34 cellular contexts compared by ENCODE assay signal in genomic region chr5:108702546-108702945, GRCh38. TPM values are rescaled to one million over a fixed set of nuclear protein-coding genes. Genes with fewer than 3 reads are reported as not detected.
DNase-seq lines count a peak whose midpoint lies in the region; ATAC-seq, FAIRE-seq and TF ChIP-seq lines count a peak whose summit lies in the region.
"Had no signal": no experiment of that assay in that cellular context is flagged by ENCODE, and none has a peak within 500 bp of the region (broad histone marks: within the 10 kb centered on the region; RNA-seq: fewer than 3 reads in every experiment).

No MANE protein-coding gene starts in this region.

- intact Hi-C loops in IMR-90 (cut with micrococcal nuclease) (no loop called here), K562 (cut with micrococcal nuclease) (no loop called here), cardiac septum (cut with DNase I) (no loop called here)

- BruUV-seq in IMR-90 (replicated peaks; lab: Mats Ljungman, UMichigan) (no TSS peak), K562 (replicated peaks; lab: Mats Ljungman, UMichigan) (no TSS peak)

- H2BK5ac ChIP-seq in IMR-90 (ENCODE audit: low read depth, low read length, poor library complexity, severe bottlenecking) = no peak overlapping the region

- no peak overlapping the region for H3K27ac ChIP-seq in IMR-90 (ENCODE audit: insufficient read depth, low read length)
- no peak overlapping the region for H3K27ac ChIP-seq in K562 (ENCODE audit: extremely low read depth, low read depth, low read length)
- H3K27ac ChIP-seq: 22Rv1; A549; BLaER1; BLaER1 treated with 17β-estradiol and CSF1 and Interleukin-3, amounts not matched to agents 10 nM and 100 nM; C4-2B had no signal

- TF ChIP-seq RAD21 in IMR-90 (IDR thresholded peaks at IDR 0.05; ENCODE audit: low read length) (no peak), K562 (CRISPR knock-in tag; conservative IDR thresholded peaks at IDR 0.05 in 1 of 2, IDR thresholded peaks at IDR 0.05 in 1 of 2) (no peak)

- H3K36me3 ChIP-seq in IMR-90 (ENCODE audit: control insufficient read depth, insufficient read depth, low read length) (no peaks in the 10 kb centered on the region), K562 (ENCODE audit: control insufficient read depth, insufficient read depth, low read length) (no peaks in the 10 kb centered on the region)
- H3K36me3 ChIP-seq: BE2C; BLaER1; BLaER1 treated with 17β-estradiol and CSF1 and Interleukin-3, amounts not matched to agents 10 nM and 100 nM had no signal

- no peaks in the 10 kb centered on the region for H3K27me3 ChIP-seq in IMR-90 (ENCODE audit: control insufficient read depth, insufficient read depth, low read length)
- H3K27me3 ChIP-seq in K562 (ENCODE audit: control insufficient read depth in 2 of 2, insufficient read depth in 2 of 2, low read length in 2 of 2) = no peaks in the 10 kb centered on the region
- H3K27me3 ChIP-seq: BE2C; BLaER1; BLaER1 treated with 17β-estradiol and CSF1 and Interleukin-3, amounts not matched to agents 10 nM and 100 nM had no signal

- no peak overlapping the region for H3K4ac ChIP-seq in IMR-90 (ENCODE audit: low read depth, low read length)

- no peak overlapping the region for H3K14ac ChIP-seq in IMR-90 (replicated peaks; ENCODE audit: low read depth, low read length)

- dilution Hi-C loops in IMR-90 (cut with HindIII; ENCODE audit: low sequenced_read_pairs, unreplicated experiment) = no loop called here

- no peak overlapping the region for H3K56ac ChIP-seq in IMR-90 (ENCODE audit: extremely low read depth, insufficient read depth, low read length)

- H4K20me1 ChIP-seq in IMR-90 (ENCODE audit: insufficient read depth, low read length) = no peaks in the 10 kb centered on the region
- no peaks in the 10 kb centered on the region for H4K20me1 ChIP-seq in K562 (replicated peaks; ENCODE audit: control insufficient read depth, insufficient read depth, low read length)
- H4K20me1 ChIP-seq: BLaER1; BLaER1 treated with 17β-estradiol and CSF1 and Interleukin-3, amounts not matched to agents 10 nM and 100 nM had no signal

- H3K9me3 ChIP-seq in IMR-90 (ENCODE audit: control insufficient read depth, insufficient read depth, low read length) = no peaks in the 10 kb centered on the region
- no peaks in the 10 kb centered on the region for H3K9me3 ChIP-seq in K562 (replicated peaks; ENCODE audit: control insufficient read depth, insufficient read depth, low read depth, low read length)
- H3K9me3 ChIP-seq: A549; BE2C; BLaER1; BLaER1 treated with 17β-estradiol and CSF1 and Interleukin-3, amounts not matched to agents 10 nM and 100 nM; Caco-2 had no signal

- H3K27me3 Mint-ChIP-seq in nephron progenitor cell (ENCODE audit: low read depth, poor library complexity) (no peaks in the 10 kb centered on the region), HFFc6 (ENCODE audit: insufficient read depth) (no peaks in the 10 kb centered on the region)
- H3K27me3 Mint-ChIP-seq: CD4-positive, alpha-beta T cell had no signal

- H3K79me1 ChIP-seq in IMR-90 (ENCODE audit: low read depth in 1 of 2, low read length in 2 of 2) = no peaks in the 10 kb centered on the region

- H2BK120ac ChIP-seq in IMR-90 (ENCODE audit: low read depth, low read length) = no peak overlapping the region

- no peak overlapping the region for H2AFZ ChIP-seq in IMR-90 (replicated peaks; ENCODE audit: low read length, poor library complexity)
- no peak overlapping the region for H2AFZ ChIP-seq in K562 (ENCODE audit: low read depth, low read length)

- no peak for FAIRE-seq in K562 (lab: Jason Lieb, UNC)
- FAIRE-seq: A204.1, A549 had no signal

- H3K4me1 ChIP-seq in IMR-90 (ENCODE audit: control insufficient read depth, insufficient read depth, low read length) (no peaks in the 10 kb centered on the region), K562 (replicated peaks in 1 of 2; ENCODE audit: control insufficient read depth in 2 of 2, insufficient read depth in 2 of 2, low read length in 2 of 2) (no peaks in the 10 kb centered on the region; a peak in 1 of 5 replicates)
- H3K4me1 ChIP-seq: A549, Caco-2 had no signal

- TF ChIP-seq POLR2A in IMR-90 (IDR thresholded peaks at IDR 0.05; ENCODE audit: low read depth, low read length) (no peak), K562 (conservative IDR thresholded peaks at IDR 0.05) (no peak)

- CTCF ChIA-PET in IMR-90 (lab: Yijun Ruan, JAX) = no interaction called here
- CTCF ChIA-PET in K562 (lab: Yijun Ruan, JAX; ENCODE audit: low intra/inter-chr PET ratio) = no interaction called here

- H3K27ac Mint-ChIP-seq in nephron progenitor cell (peak overlapping the region; percentile 48), HFFc6 (no peak overlapping the region)
- H3K27ac Mint-ChIP-seq: B cell; CD14-positive monocyte; CD4-positive, alpha-beta memory T cell; CD4-positive, alpha-beta T cell; CD4-positive, CD25-positive, alpha-beta regulatory T cell; CD8-positive, alpha-beta memory T cell; CD8-positive, alpha-beta T cell had no signal

- H4K91ac ChIP-seq in IMR-90 (ENCODE audit: insufficient read depth, low read depth, low read length) = no peak overlapping the region

- POLR2A ChIA-PET in IMR-90 (lab: Charles Lee; ENCODE audit: unreplicated experiment) = no interaction called here
- POLR2A ChIA-PET in K562 (lab: Yijun Ruan, JAX) = no interaction called here

- H3K79me2 ChIP-seq in K562 (ENCODE audit: control insufficient read depth, insufficient read depth, low read length) = no peaks in the 10 kb centered on the region

- no peak overlapping the region for H3K9ac ChIP-seq in IMR-90 (ENCODE audit: low read depth, low read length)
- no peak overlapping the region for H3K9ac ChIP-seq in K562 (ENCODE audit: insufficient read depth in 1 of 2, low read depth in 2 of 2, low read length in 2 of 2)
- H3K9ac ChIP-seq: BLaER1; BLaER1 treated with 17β-estradiol and CSF1 and Interleukin-3, amounts not matched to agents 10 nM and 100 nM had no signal

- H3K4me3 ChIP-seq in IMR-90 (ENCODE audit: insufficient read depth, low read depth, low read length) = no peak overlapping the region
- no peak overlapping the region for H3K4me3 ChIP-seq in K562
- H3K4me3 ChIP-seq: A549; BLaER1; BLaER1 treated with 17β-estradiol and CSF1 and Interleukin-3, amounts not matched to agents 10 nM and 100 nM had no signal

- no CpG with 5 or more reads among the region's 5 CpGs for WGBS in IMR-90 (ENCODE audit: extremely low coverage in 2 of 2, insufficient read length in 1 of 2), 2 experiments
- 10% methylated on average over 5 of the region's 5 CpGs for WGBS in K562 (ENCODE audit: insufficient coverage, low coverage, missing lambda C conversion rate)

- no peak for TF ChIP-seq CTCF in IMR-90 (conservative IDR thresholded peaks at IDR 0.05; ENCODE audit: low read depth, low read length)
- TF ChIP-seq CTCF in K562 (IDR thresholded peaks at IDR 0.05 in 2 of 3, conservative IDR thresholded peaks at IDR 0.05 in 1 of 3; ENCODE audit: insufficient read depth in 2 of 3, low read depth in 1 of 3, low read length in 3 of 3) = no peak
- TF ChIP-seq CTCF in nephron progenitor cell (IDR thresholded peaks at IDR 0.05) = no peak
- TF ChIP-seq CTCF in HFFc6 (IDR thresholded peaks at IDR 0.05) = no peak

- H3K23ac ChIP-seq in IMR-90 (ENCODE audit: low read depth, low read length) = no peak overlapping the region

- no peak for ATAC-seq in IMR-90 (ENCODE audit: low read depth)
- no peak for ATAC-seq in K562
- ATAC-seq: A549; CD8-positive, alpha-beta T cell had no signal

- H3K9me1 ChIP-seq in IMR-90 (ENCODE audit: insufficient read depth, low read length) (peaks cover 3% of the 10 kb centered on the region; the same call in 1 of the 2 replicates), K562 (ENCODE audit: control insufficient read depth, insufficient read depth, low read length) (no peaks in the 10 kb centered on the region)

- no peak overlapping the region for H3K4me2 ChIP-seq in IMR-90 (ENCODE audit: low read depth, low read length)
- no peak overlapping the region for H3K4me2 ChIP-seq in K562 (ENCODE audit: insufficient read depth, low read length)
- H3K4me2 ChIP-seq: A549; BLaER1; BLaER1 treated with 17β-estradiol and CSF1 and Interleukin-3, amounts not matched to agents 10 nM and 100 nM had no signal

- in situ Hi-C loops in IMR-90 (cut with MboI; ENCODE audit: low sequenced_read_pairs) (no loop called here), K562 (cut with MboI) (no loop called here)

- H2AK9ac ChIP-seq in IMR-90 (replicated peaks; ENCODE audit: low read depth, low read length, poor library complexity) = no peak overlapping the region

- no peak overlapping the region for H2BK20ac ChIP-seq in IMR-90 (ENCODE audit: low read depth, low read length)

- H4K8ac ChIP-seq in IMR-90 (ENCODE audit: low read depth in 2 of 2, low read length in 2 of 2) = no peak overlapping the region

- no peak overlapping the region for H2BK15ac ChIP-seq in IMR-90 (ENCODE audit: low read depth, low read length)

- H3K4me1 Mint-ChIP-seq in nephron progenitor cell = peaks cover 7% of the 10 kb centered on the region
- H3K4me1 Mint-ChIP-seq in HFFc6 (ENCODE audit: low read depth) = no peaks in the 10 kb centered on the region
- H3K4me1 Mint-ChIP-seq: CD14-positive monocyte; CD4-positive, alpha-beta memory T cell; CD4-positive, CD25-positive, alpha-beta regulatory T cell had no signal

- H3K4me3 Mint-ChIP-seq in nephron progenitor cell (no peak overlapping the region), HFFc6 (no peak overlapping the region)
- H3K4me3 Mint-ChIP-seq: B cell; CD14-positive monocyte; CD4-positive, alpha-beta memory T cell; CD4-positive, alpha-beta T cell; CD4-positive, CD25-positive, alpha-beta regulatory T cell; CD8-positive, alpha-beta memory T cell; CD8-positive, alpha-beta T cell had no signal

- peak overlapping the region; percentile 39; the same call in 1 of the 2 replicates for H2AK5ac ChIP-seq in IMR-90 (ENCODE audit: low read depth, low read length)

- H3K9me3 Mint-ChIP-seq in nephron progenitor cell (no peaks in the 10 kb centered on the region), HFFc6 (no peaks in the 10 kb centered on the region)
- H3K9me3 Mint-ChIP-seq: CD4-positive, alpha-beta memory T cell; CD4-positive, alpha-beta T cell; CD8-positive, alpha-beta memory T cell; CD8-positive, alpha-beta T cell had no signal

- TF ChIP-seq EP300 in K562 (IDR thresholded peaks at IDR 0.05; ENCODE audit: low read length) = no peak

- H4K5ac ChIP-seq in IMR-90 (ENCODE audit: low read depth, low read length) = no peak overlapping the region

- H3K18ac ChIP-seq in IMR-90 (ENCODE audit: low read depth, low read length) = no peak overlapping the region

- DNase-seq in IMR-90 (no peak), K562 (ENCODE audit: extremely low read depth in 1 of 4, low spot score in 3 of 4) (no peak), nephron progenitor cell (no peak), HFFc6 (no peak), cardiac septum (ENCODE audit: low spot score) (no peak), midbrain (lab: John Stamatoyannopoulos, UW) (no peak)
- DNase-seq: 8988T; ACHN; AML-193; BE2C; C1 segment of cervical spinal cord; Caco-2; Calu3; CD4-positive, alpha-beta memory T cell; CD4-positive, alpha-beta T cell; CD4-positive, CD25-positive, alpha-beta regulatory T cell; CD8-positive, alpha-beta memory T cell; CD8-positive, alpha-beta T cell; COR-L47; DMS 273 treated with DMSO at 0.1 percent for 48 hours; DMS153; DMS53; DMS79; DMS79 treated with DMSO at 0.1 percent for 48 hours; DND-41; EL had no signal

- H3K36me3 Mint-ChIP-seq in nephron progenitor cell (ENCODE audit: low read depth) = no peaks in the 10 kb centered on the region
- H3K36me3 Mint-ChIP-seq in HFFc6 (ENCODE audit: low read depth) = no peaks in the 10 kb centered on the region
- H3K36me3 Mint-ChIP-seq: CD14-positive monocyte; CD4-positive, alpha-beta memory T cell; CD4-positive, CD25-positive, alpha-beta regulatory T cell; CD8-positive, alpha-beta memory T cell; CD8-positive, alpha-beta T cell had no signal

RNA-seq across cellular contexts. Expression of gene FER, which starts 45.2 kb away (rescaled TPM):
- total RNA-seq in IMR-90 (2012; rRNA removed) (32.4 and 39.2 TPM in 2 replicates), K562 (2014; rRNA removed) (6.7 and 9.7 TPM in 2 replicates), K562 (2014; rRNA removed; fragmentation: Illumina TruSeq; extraction: Trizol) (18.2 and 22.5 TPM in 2 replicates), K562 (2015; rRNA removed; fragmentation: Illumina TruSeq; extraction: Trizol) (13.8 and 16.8 TPM in 2 replicates), K562 (2021) (14.3 and 16.7 TPM in 2 replicates), cardiac septum (20.0 TPM)
- polyA plus RNA-seq in IMR-90 (2012; rRNA removed) (2.6 and 3.5 TPM in 2 replicates), K562 (2011; rRNA removed) (6.4 and 8.5 TPM in 2 replicates), K562 (2014; fragmentation: Illumina TruSeq; extraction: Trizol) (6.9 and 8.9 TPM in 2 replicates), K562 (2014; fragmentation: Nextera tagmentation; extraction: Ambion mirVana) (10 to 100 TPM in 1 of 2 experiments, 1 to 10 TPM in 1; 8.8 to 10.3 TPM), K562 (2014; rRNA removed) (7.4 and 10.5 TPM in 2 replicates)
- 0.36 and 1.5 TPM in 2 replicates for polyA plus RNA-seq in IMR-90 (2012; cell fraction: cytosol; rRNA removed)
- polyA plus RNA-seq in IMR-90 (2012; cell fraction: nucleus; rRNA removed; ENCODE audit: low replicate concordance) = 0.65 and 7.8 TPM in 2 replicates
- total RNA-seq in K562 (2011; cell fraction: chromatin; rRNA removed; ENCODE audit: low replicate concordance) = 11.5 and 57.2 TPM in 2 replicates
- 3.0 and 4.7 TPM in 2 replicates for total RNA-seq in K562 (2011; cell fraction: nucleolus; rRNA removed)
- 9.2 and 12.5 TPM in 2 replicates for total RNA-seq in K562 (2011; cell fraction: nucleoplasm; rRNA removed)
- polyA plus RNA-seq in K562 (2011; cell fraction: cytosol; rRNA removed) = 0.64 and 1.4 TPM in 2 replicates
- polyA plus RNA-seq in K562 (2011; cell fraction: nucleus; rRNA removed) = 3.3 and 5.0 TPM in 2 replicates
- 7.3 and 8.2 TPM in 2 replicates for polyA plus RNA-seq in K562 (2012)
- polyA minus RNA-seq in K562 (2011; rRNA and poly(A)+ RNA removed) = 36.9 and 51.5 TPM in 2 replicates
- polyA minus RNA-seq in K562 (2011; cell fraction: cytosol; rRNA and poly(A)+ RNA removed) = 4.3 and 6.3 TPM in 2 replicates
- polyA minus RNA-seq in K562 (2011; cell fraction: nucleus; rRNA and poly(A)+ RNA removed) = 12.7 and 35.9 TPM in 2 replicates
- total RNA-seq in HFFc6 (2021; fragmentation: NEBNext Ultra II Directional; extraction: Animal tissue kit (Norgen Biotek cat#: 25700)) = 10 to 100 TPM; 20.2 to 24.6 (median 22.9) TPM
